ENCODE assay signal across 8 cellular contexts in genomic region chr15:63277044-63277892, GRCh38. TPM values are rescaled to one million over a fixed set of nuclear protein-coding genes. Genes with fewer than 3 reads are reported as not detected.
DNase-seq lines count a peak whose midpoint lies in the region; ATAC-seq and TF ChIP-seq lines count a peak whose summit lies in the region.

Gene APH1B (plus strand): TSS chr15:63277605. CDS start chr15:63277624, 19 bp downstream.

- H3K36me3 ChIP-seq in breast epithelium (no peaks in the 10 kb centered on the region), spleen (peaks cover 0 to 25% (median 8%) of the 10 kb centered on the region in 6 donors)

- peak within 1 kb of the TSS; percentile 92 for H3K27ac ChIP-seq in VCaP
- peak within 1 kb of the TSS; percentile 91 to 94 for H3K27ac ChIP-seq in breast epithelium
- H3K27ac ChIP-seq in spleen, result peak within 1 kb of the TSS; percentile 77 to 96 (median 92)

- H3K27me3 ChIP-seq in breast epithelium, result no peaks in the 10 kb centered on the region
- H3K27me3 ChIP-seq in spleen (replicated peaks in 1 of 7), result no peaks in the 10 kb centered on the region

- in situ Hi-C loops in GM13976 (cut with MboI; ENCODE audit: low sequenced_read_pairs, unreplicated experiment), result loop anchor here (25.0 kb wide), 1 partner anchor 335 kb away; no protein-coding TSS in a partner anchor

- intact Hi-C loops in breast epithelium (cut with DNase I; ENCODE audit: low total_unique reads), result no loop called here
- intact Hi-C loops in spleen (cut with DNase I; ENCODE audit: low total_unique reads), result loop anchor here (10.0 kb wide), 2 partner anchors 92 to 232 kb away; partner anchors contain the start of genes RAB8B and TPM1

- TF ChIP-seq POLR2A in breast epithelium (IDR thresholded peaks at IDR 0.05), result peak; percentile 51
- TF ChIP-seq POLR2A in spleen (IDR thresholded peaks at IDR 0.05), result peak in 1 of 3 donors; percentile 18

- H3K4me1 ChIP-seq in breast epithelium, result peaks cover 0 to 3% of the 10 kb centered on the region in 2 donors
- peaks cover 0 to 64% (median 28%) of the 10 kb centered on the region in 6 donors for H3K4me1 ChIP-seq in spleen

- DNase-seq in GM13976 (ENCODE audit: low spot score) (peak; percentile 88), NCI-H2029 treated with DMSO at 0.1 percent for 48 hours (lab: John Stamatoyannopoulos, UW) (peak; percentile 4), breast epithelium (ENCODE audit: low spot score in 2 of 2) (peak; percentile 53 to 79), iPS-NIHi7 (ENCODE audit: extremely low spot score) (peak; percentile 80), spleen (peak; percentile 96)

- TF ChIP-seq CTCF in GM13976 (IDR thresholded peaks at IDR 0.05; ENCODE audit: borderline replicate concordance, control extremely low read depth, extremely low read depth, insufficient read depth, missing control alignments) (no peak), VCaP (conservative IDR thresholded peaks at IDR 0.05) (no peak), breast epithelium (IDR thresholded peaks at IDR 0.05) (no peak), spleen (IDR thresholded peaks at IDR 0.05 in 8 of 11, conservative IDR thresholded peaks at IDR 0.05 in 3 of 11) (peak in 1 of 11 experiments; percentile 12)

- WGBS in spleen, 5 donors, result 0 to 1% (median 1%) methylated on average over 37 to 95 of the region's 102 CpGs

- no peaks in the 10 kb centered on the region for H3K9me3 ChIP-seq in breast epithelium
- no peaks in the 10 kb centered on the region for H3K9me3 ChIP-seq in spleen

- peak within 1 kb of the TSS; percentile 77 to 96 (median 88) for H3K4me3 ChIP-seq in breast epithelium
- peak within 1 kb of the TSS; percentile 47 to 93 (median 79) for H3K4me3 ChIP-seq in spleen

- peak; percentile 90 for ATAC-seq in HG02798 (IDR thresholded peaks at IDR 0.05; ENCODE audit: poor library complexity, unreplicated experiment)
- ATAC-seq in GM21360 (IDR thresholded peaks at IDR 0.05; ENCODE audit: unreplicated experiment), result no peak

RNA-seq across cellular contexts. Expression of gene APH1B, which starts in this region (rescaled TPM):
- total RNA-seq in breast epithelium (10 to 100 TPM; 21.3 to 26.1 (median 25.6) TPM), spleen (10 to 100 TPM; 27.2 to 51.5 (median 35.1) TPM)
- 10 to 100 TPM in 1 of 3 donors, 1 to 10 TPM in 2; 8.7 to 10.0 (median 9.0) TPM for polyA plus RNA-seq in spleen

Comparison
In these comparisons a context has a peak if more than half of its experiments do, and no peak if none do; other contexts are left out.
1. DNase-seq: peak in every context shown above with its lines; median percentile 96 in spleen; 88 in GM13976; 80 in iPS-NIHi7; 66 in breast epithelium; 4 in NCI-H2029 treated with DMSO at 0.1 percent for 48 hours.